In the genomic region with DNA sequence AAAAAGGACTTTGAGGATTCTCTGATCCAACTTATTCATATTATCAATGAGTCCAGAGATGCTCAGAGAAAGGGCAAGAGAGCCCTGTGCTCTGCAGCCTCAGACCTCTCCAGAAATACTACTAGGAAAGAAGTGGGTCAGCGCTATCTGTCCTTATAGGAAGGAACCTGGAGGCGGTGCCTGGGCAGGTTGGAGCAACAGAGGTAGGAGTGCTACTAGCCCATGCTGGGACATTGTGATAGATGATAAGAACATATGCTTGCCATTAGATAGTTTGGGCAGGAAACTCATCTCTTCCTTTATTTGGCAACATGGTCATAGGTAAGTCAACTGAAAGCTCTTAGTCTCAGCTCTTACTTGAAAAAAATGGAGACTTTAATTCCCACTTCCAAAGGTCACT, we compare ENCODE assay signal across 7 cellular contexts.
"Had no signal": no experiment of that assay in that cellular context is flagged by ENCODE, and none has a peak within 500 bp of the region (broad histone marks: within the 10 kb centered on the region; RNA-seq: fewer than 3 reads in every experiment).

No MANE protein-coding gene starts in this region.

- H3K4me1 ChIP-seq: HAP-1 had no signal

- H3K9me3 ChIP-seq: HAP-1 had no signal

- H3K9me3 Mint-ChIP-seq: GM23338, IgD-negative memory B cell had no signal

- H3K27ac Mint-ChIP-seq: GM23338, HFFc6, IgD-negative memory B cell had no signal

- ATAC-seq: GM23338, HCT116, HepG2 had no signal

- DNase-seq: HFFc6 had no signal

- H3K4me2 ChIP-seq: GM23338 had no signal

- H2AFZ ChIP-seq: GM23338 had no signal

- H3K4me3 ChIP-seq: GM23338, HAP-1 had no signal

- H3K27ac ChIP-seq: HL-60 had no signal

- H3K4me3 Mint-ChIP-seq: GM23338, HFFc6, IgD-negative memory B cell had no signal
